8 cellular contexts compared by ENCODE assay signal in the genomic region with DNA sequence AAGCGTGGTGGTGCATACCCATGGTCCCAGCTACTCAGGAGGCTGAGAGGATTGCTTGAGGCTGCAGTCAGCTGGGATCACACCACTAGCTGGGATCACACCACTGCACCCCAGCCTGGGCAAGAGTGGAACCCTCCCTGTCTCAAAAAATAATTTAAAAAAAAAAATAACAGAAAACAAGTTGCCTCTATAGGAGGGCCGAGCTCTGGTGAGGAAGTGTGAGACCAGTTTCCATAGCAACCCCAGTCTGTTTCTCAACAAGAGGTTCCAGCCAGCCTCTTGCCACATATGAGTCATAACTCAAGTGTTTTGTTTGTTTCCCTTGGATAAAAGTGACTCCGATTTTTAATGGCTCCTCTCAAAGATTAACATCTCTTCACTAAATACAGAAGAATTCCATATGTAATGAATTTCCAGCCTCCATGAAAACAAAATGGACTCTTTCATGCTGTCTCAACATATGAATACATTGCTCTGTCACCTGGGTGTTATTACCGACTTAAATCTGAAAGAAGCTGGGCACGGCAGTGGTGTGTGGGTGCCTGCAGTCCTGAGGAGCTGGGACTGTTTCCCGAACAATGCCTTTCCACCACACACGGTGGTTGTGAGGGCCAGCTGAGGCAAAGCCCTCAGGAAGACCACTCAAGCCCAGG. TPM values are rescaled to one million over a fixed set of nuclear protein-coding genes. Genes with fewer than 3 reads are reported as not detected.
DNase-seq lines count a peak whose midpoint lies in the region; ATAC-seq and TF ChIP-seq lines count a peak whose summit lies in the region.

No MANE protein-coding gene starts in this region.

- no peak for TF ChIP-seq POLR2A in thyroid gland (IDR thresholded peaks at IDR 0.05)

- H3K4me2 ChIP-seq in OCI-LY3 (ENCODE audit: low read length) (peak overlapping the region; percentile 65), fibroblast of lung (ENCODE audit: extremely low read depth, insufficient read depth, low read length) (peak overlapping the region; percentile 90)

- H3K4me1 Mint-ChIP-seq in Caco-2 (ENCODE audit: low read depth, unreplicated experiment) (peaks cover 14% of the 10 kb centered on the region), natural killer cell (peaks cover 48 to 57% of the 10 kb centered on the region in 2 donors)

- no peaks in the 10 kb centered on the region for H3K9me3 ChIP-seq in Caco-2
- no peaks in the 10 kb centered on the region for H3K9me3 ChIP-seq in OCI-LY3 (ENCODE audit: insufficient read depth, low read length)
- no peaks in the 10 kb centered on the region for H3K9me3 ChIP-seq in fibroblast of lung (ENCODE audit: control insufficient read depth, insufficient read depth, low read depth, low read length)
- H3K9me3 ChIP-seq in thyroid gland = no peaks in the 10 kb centered on the region

- no peak for TF ChIP-seq CTCF in Caco-2 (IDR thresholded peaks at IDR 0.05; ENCODE audit: insufficient read depth in 1 of 2, low read depth in 1 of 2, low read length in 1 of 2, severe bottlenecking in 1 of 2, unreplicated experiment in 1 of 2)
- TF ChIP-seq CTCF in OCI-LY3 (IDR thresholded peaks at IDR 0.05; ENCODE audit: low read depth, low read length) = no peak
- no peak for TF ChIP-seq CTCF in fibroblast of lung (conservative IDR thresholded peaks at IDR 0.05 in 1 of 2, IDR thresholded peaks at IDR 0.05 in 1 of 2; ENCODE audit: low read depth in 1 of 2, low read length in 2 of 2)
- no peak for TF ChIP-seq CTCF in natural killer cell (IDR thresholded peaks at IDR 0.05)
- TF ChIP-seq CTCF in thyroid gland (IDR thresholded peaks at IDR 0.05) = no peak

- intact Hi-C loops in Caco-2 (cut with micrococcal nuclease; ENCODE audit: unreplicated experiment) = loop anchor here (1.0 kb wide), 2 partner anchors 19 to 34 kb away; a partner anchor contains a TSS
- intact Hi-C loops in natural killer cell (cut with micrococcal nuclease) = loop anchor here (1.0 to 10.0 kb wide), 6 partner anchors 34 to 1650 kb away; a partner anchor contains a TSS
- intact Hi-C loops in thyroid gland (cut with DNase I) = no loop called here

- CTCF ChIA-PET in Caco-2 (lab: Charles Lee) = interaction anchor here (0.9 to 3.2 kb wide), 2 partner anchors 9 to 248 kb away, joined by 3 to 12 read pairs; no protein-coding TSS in a partner anchor

- H3K4me3 ChIP-seq in Caco-2 (ENCODE audit: low read depth, low read length) (no peak overlapping the region), OCI-LY3 (ENCODE audit: low read length) (peak overlapping the region; percentile 23; the same call in 1 of the 2 replicates), fibroblast of lung (replicated peaks in 1 of 4; ENCODE audit: control extremely low read depth in 1 of 4, insufficient read depth in 1 of 4, low read depth in 3 of 4, low read length in 4 of 4) (peak overlapping the region; percentile 8 to 33 (median 22)), thyroid gland (replicated peaks in 1 of 3) (no peak overlapping the region)

- peak overlapping the region; percentile 47 for H3K4me3 Mint-ChIP-seq in Caco-2 (ENCODE audit: unreplicated experiment)
- peak overlapping the region; percentile 84 for H3K4me3 Mint-ChIP-seq in natural killer cell

- no peak overlapping the region for H3K9ac ChIP-seq in OCI-LY3 (ENCODE audit: low read length)
- peak overlapping the region; percentile 72 for H3K9ac ChIP-seq in fibroblast of lung (ENCODE audit: insufficient read depth, low read length)

- no peaks in the 10 kb centered on the region for H3K79me2 ChIP-seq in OCI-LY3 (ENCODE audit: low read length)
- no peaks in the 10 kb centered on the region for H3K79me2 ChIP-seq in fibroblast of lung (ENCODE audit: control insufficient read depth, insufficient read depth, low read length)

- WGBS in thyroid gland, 2 donors = 10 to 14% methylated on average over 7 of the region's 7 CpGs

- H3K27ac Mint-ChIP-seq in Caco-2 (ENCODE audit: unreplicated experiment) (peak overlapping the region; percentile 93), natural killer cell (peak overlapping the region; percentile 95 to 100)

- peak; percentile 77 to 85 for DNase-seq in Caco-2
- peak; percentile 40 to 48 for DNase-seq in activated T-cell treated with anti-CD3 and anti-CD28 coated beads, Interleukin-2, amount 50 U/mL, for 48 hours
- peak; percentile 99 for DNase-seq in fibroblast of lung (ENCODE audit: low read depth in 2 of 2)
- DNase-seq in natural killer cell = peak; percentile 77
- DNase-seq in thyroid gland = peak; percentile 72 to 74

- H4K20me1 ChIP-seq in OCI-LY3 (ENCODE audit: insufficient read depth, low read length) (peaks cover 7% of the 10 kb centered on the region), fibroblast of lung (ENCODE audit: control insufficient read depth, extremely low read depth, insufficient read depth, low read length) (no peaks in the 10 kb centered on the region)

- BruUV-seq in Caco-2 (replicated peaks; lab: Mats Ljungman, UMichigan) = no TSS peak

- H3K36me3 Mint-ChIP-seq in Caco-2 (ENCODE audit: insufficient read depth, unreplicated experiment) (peaks cover 32% of the 10 kb centered on the region), natural killer cell (no peaks in the 10 kb centered on the region)

- no peaks in the 10 kb centered on the region for H3K27me3 ChIP-seq in Caco-2 (replicated peaks; ENCODE audit: control insufficient read depth, insufficient read depth, low read length)
- H3K27me3 ChIP-seq in OCI-LY3 (ENCODE audit: low read depth, low read length) = no peaks in the 10 kb centered on the region
- no peaks in the 10 kb centered on the region for H3K27me3 ChIP-seq in fibroblast of lung (ENCODE audit: control insufficient read depth, insufficient read depth, low read length)
- H3K27me3 ChIP-seq in thyroid gland = no peaks in the 10 kb centered on the region

- H3K9me3 Mint-ChIP-seq in Caco-2 (ENCODE audit: unreplicated experiment) (no peaks in the 10 kb centered on the region), natural killer cell (no peaks in the 10 kb centered on the region)

- ATAC-seq in GM19463 (IDR thresholded peaks at IDR 0.05; ENCODE audit: unreplicated experiment) = peak; percentile 98
- ATAC-seq in HG03521 (IDR thresholded peaks at IDR 0.05; ENCODE audit: unreplicated experiment) = peak; percentile 96
- peak; percentile 70 to 90 (median 76) for ATAC-seq in natural killer cell

- H3K36me3 ChIP-seq in Caco-2 (ENCODE audit: control insufficient read depth, insufficient read depth, low read length) = no peaks in the 10 kb centered on the region; the same call in none of the 2 replicates
- H3K36me3 ChIP-seq in OCI-LY3 (replicated peaks; ENCODE audit: low read depth, low read length) = peaks cover 58% of the 10 kb centered on the region
- H3K36me3 ChIP-seq in fibroblast of lung (ENCODE audit: control insufficient read depth, insufficient read depth, low read length) = peaks cover 31% of the 10 kb centered on the region
- peaks cover 12 to 44% of the 10 kb centered on the region in 2 donors for H3K36me3 ChIP-seq in thyroid gland

- POLR2A ChIA-PET in Caco-2 (lab: Charles Lee) = interaction anchor here (1.4 to 3.3 kb wide), 2 partner anchors 20 to 34 kb away, joined by 4 to 20 read pairs; a partner anchor contains a TSS

- H2AFZ ChIP-seq in OCI-LY3 (ENCODE audit: low read depth, low read length) (no peak overlapping the region), fibroblast of lung (ENCODE audit: low read length) (no peak overlapping the region)

- H3K27ac ChIP-seq in OCI-LY3 (ENCODE audit: low read length) (peak overlapping the region; percentile 66), fibroblast of lung (ENCODE audit: insufficient read depth, low read length) (peak overlapping the region; percentile 99), thyroid gland (peak overlapping the region; percentile 92 to 95 (median 95))

- H3K4me1 ChIP-seq in Caco-2 (peaks cover 26% of the 10 kb centered on the region), OCI-LY3 (ENCODE audit: low read length) (peaks cover 18% of the 10 kb centered on the region), fibroblast of lung (ENCODE audit: control insufficient read depth, extremely low read depth, insufficient read depth, low read length) (peaks cover 34% of the 10 kb centered on the region), thyroid gland (peaks cover 23 to 42% of the 10 kb centered on the region in 2 donors)

- H3K27me3 Mint-ChIP-seq in Caco-2 (ENCODE audit: insufficient read depth, unreplicated experiment) (no peaks in the 10 kb centered on the region), natural killer cell (ENCODE audit: low read depth in 2 of 2) (no peaks in the 10 kb centered on the region)

RNA-seq across cellular contexts. Expression of a gene that starts 19.7 kb away (rescaled TPM):
- total RNA-seq in Caco-2 (2022) (33.0 and 35.2 TPM in 2 replicates), fibroblast of lung (87.1 and 114 TPM in 2 replicates), natural killer cell (10 to 100 TPM; 49.5 to 61.1 (median 54.1) TPM), thyroid gland (100 to 1,000 TPM in 1 of 4 donors, 10 to 100 TPM in 3; 69.6 to 109 (median 90.3) TPM)
- polyA plus RNA-seq in fibroblast of lung = 116 and 180 TPM in 2 replicates
- 77.4 and 119 TPM in 2 replicates for polyA plus RNA-seq in fibroblast of lung (2012)
- polyA minus RNA-seq in fibroblast of lung (ENCODE audit: low replicate concordance) = 179 and 201 TPM in 2 replicates

RNA-seq across cellular contexts. Expression of a gene that starts 19.9 kb away (rescaled TPM):
- total RNA-seq in Caco-2 (2022) (15.3 and 15.9 TPM in 2 replicates), fibroblast of lung (15.9 and 16.3 TPM in 2 replicates), natural killer cell (1 to 10 TPM; 2.1 to 4.3 (median 3.4) TPM), thyroid gland (10 to 100 TPM; 15.1 to 20.2 (median 16.0) TPM)
- polyA plus RNA-seq in fibroblast of lung = 12.7 and 14.7 TPM in 2 replicates
- 9.6 and 12.4 TPM in 2 replicates for polyA plus RNA-seq in fibroblast of lung (2012)
- 2.0 TPM in 1 of 2 replicates, not detected in the other for polyA minus RNA-seq in fibroblast of lung (ENCODE audit: low replicate concordance)

RNA-seq across cellular contexts. Expression of a gene that starts 33.9 kb away (rescaled TPM):
- total RNA-seq in Caco-2 (2022) (31.0 and 33.1 TPM in 2 replicates), fibroblast of lung (64.5 and 95.6 TPM in 2 replicates), natural killer cell (10 to 100 TPM; 45.5 to 62.1 (median 50.0) TPM), thyroid gland (10 to 100 TPM; 53.4 to 69.3 (median 60.8) TPM)
- 18.4 and 19.0 TPM in 2 replicates for polyA plus RNA-seq in fibroblast of lung
- polyA plus RNA-seq in fibroblast of lung (2012) = 25.8 and 29.0 TPM in 2 replicates
- polyA minus RNA-seq in fibroblast of lung (ENCODE audit: low replicate concordance) = 24.4 and 26.2 TPM in 2 replicates

RNA-seq across cellular contexts. Expression of a gene that starts 34.1 kb away (rescaled TPM):
- total RNA-seq in Caco-2 (2022) (19.1 and 20.5 TPM in 2 replicates), fibroblast of lung (5.1 and 5.9 TPM in 2 replicates), natural killer cell (1 to 10 TPM; 7.6 to 9.1 (median 8.9) TPM), thyroid gland (10 to 100 TPM in 3 of 4 donors, 1 to 10 TPM in 1; 9.9 to 15.6 (median 15.3) TPM)
- 14.9 and 20.0 TPM in 2 replicates for polyA plus RNA-seq in fibroblast of lung
- polyA plus RNA-seq in fibroblast of lung (2012) = 17.8 and 21.3 TPM in 2 replicates
- 0.44 and 3.1 TPM in 2 replicates for polyA minus RNA-seq in fibroblast of lung (ENCODE audit: low replicate concordance)

Comparison
In these comparisons a context has a peak if more than half of its experiments do, and no peak if none do; other contexts are left out.
1. DNase-seq: peak in every context shown above with its lines; median percentile 99 in fibroblast of lung; 81 in Caco-2; 77 in natural killer cell; 73 in thyroid gland; 44 in activated T-cell treated with anti-CD3 and anti-CD28 coated beads, Interleukin-2, amount 50 U/mL, for 48 hours.
2. H3K4me3 ChIP-seq: peak in OCI-LY3 (single experiment) and fibroblast of lung (4 of 4); none in Caco-2 (single experiment) and thyroid gland (0 of 3).
3. Peak in every context shown above with its lines, with median percentiles within 50 percentile points of each other: ATAC-seq and H3K27ac ChIP-seq.